Comparison of ENCODE assay signal across 8 cellular contexts in the genomic region with DNA sequence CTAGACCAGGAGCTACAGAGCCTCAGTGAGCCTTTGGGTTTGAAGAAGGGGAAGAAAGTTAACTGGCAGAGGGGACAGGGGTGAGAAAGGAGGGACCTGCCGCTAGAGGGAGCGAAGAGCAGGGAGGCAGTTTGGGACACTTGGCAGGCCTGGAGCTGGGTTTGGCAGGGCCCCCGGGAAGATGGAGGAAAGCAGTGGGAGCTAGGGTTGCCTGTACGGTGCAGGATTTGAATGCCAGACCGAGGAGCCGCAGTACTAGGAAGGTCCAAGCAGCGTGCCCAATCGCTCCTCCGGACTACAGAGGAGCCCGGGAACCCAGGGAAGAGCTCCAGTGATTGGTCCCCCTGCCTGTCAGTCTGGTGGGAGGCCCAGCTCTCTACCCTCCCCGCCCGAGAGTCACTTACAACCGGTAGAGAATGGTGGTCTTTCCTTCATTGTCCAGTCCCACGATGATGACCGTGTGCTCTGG. TPM values are rescaled to one million over a fixed set of nuclear protein-coding genes. Genes with fewer than 3 reads are reported as not detected.
DNase-seq lines count a peak whose midpoint lies in the region; ATAC-seq and TF ChIP-seq lines count a peak whose summit lies in the region.

No MANE protein-coding gene starts in this region.

- H3K9ac ChIP-seq in liver (ENCODE audit: low read depth in 1 of 2, low read length in 2 of 2) = no peak overlapping the region

- H3K4me3 ChIP-seq in dorsolateral prefrontal cortex = peak overlapping the region; percentile 27 to 73 (median 57)
- H3K4me3 ChIP-seq in liver (ENCODE audit: low read depth in 1 of 3, low read length in 3 of 3) = peak overlapping the region in 2 of 3 donors; percentile 13 to 28

- WGBS in liver = under 1% methylated on average over 15 of the region's 15 CpGs

- ATAC-seq in HG02798 (IDR thresholded peaks at IDR 0.05; ENCODE audit: poor library complexity, unreplicated experiment) (peak; percentile 87), HG02970 (IDR thresholded peaks at IDR 0.05; ENCODE audit: low FRiP score, unreplicated experiment) (no peak)

- no peaks in the 10 kb centered on the region for H3K9me3 ChIP-seq in liver (ENCODE audit: control insufficient read depth in 4 of 4, low read length in 3 of 4)

- TF ChIP-seq CTCF in dorsolateral prefrontal cortex (IDR thresholded peaks at IDR 0.05 in 54 of 56, conservative IDR thresholded peaks at IDR 0.05 in 2 of 56; ENCODE audit: low read depth in 1 of 56, partially characterized antibody in 56 of 56) (peak in 55 of 56 donors; percentile 37 to 76 (median 66)), liver (IDR thresholded peaks at IDR 0.05; ENCODE audit: low read depth, low read length, missing input control) (peak; percentile 81)

- peaks cover 5 to 9% (median 6%) of the 10 kb centered on the region in 4 donors for H3K4me1 ChIP-seq in liver (ENCODE audit: control insufficient read depth in 4 of 4, insufficient read depth in 4 of 4, low read length in 3 of 4)

- intact Hi-C loops in dorsolateral prefrontal cortex (cut with DNase I) = no loop called here

- H3K36me3 ChIP-seq in liver (ENCODE audit: control insufficient read depth in 4 of 4, insufficient read depth in 3 of 4, low read depth in 1 of 4, low read length in 3 of 4) = no peaks in the 10 kb centered on the region

- peak; percentile 74 to 81 for TF ChIP-seq RAD21 in liver (IDR thresholded peaks at IDR 0.05)

- peaks cover 0 to 17% (median 0%) of the 10 kb centered on the region in 45 donors for H3K27me3 ChIP-seq in dorsolateral prefrontal cortex
- peaks cover 0 to 3% (median 1%) of the 10 kb centered on the region in 4 donors for H3K27me3 ChIP-seq in liver (ENCODE audit: control insufficient read depth in 4 of 4, insufficient read depth in 4 of 4, low read length in 3 of 4)

- DNase-seq in GF-D8 (lab: John Stamatoyannopoulos, UW) (peak; percentile 45), NCI-H510A treated with DMSO at 0.1 percent for 48 hours (lab: John Stamatoyannopoulos, UW) (peak; percentile 67), dorsolateral prefrontal cortex (peak; percentile 42 to 77 (median 68))
- DNase-seq in activated CD4-positive, alpha-beta T cell treated with anti-CD3 and anti-CD28 coated beads, Interleukin-2, amount 50 U/mL, for 1 hour = peak; percentile 67
- DNase-seq in stimulated activated CD4-positive, alpha-beta T cell treated with anti-CD3 and anti-CD28 coated beads, Interleukin-4, amount 100 ng/mL, for 1 hour = peak; percentile 75

- H3K27ac ChIP-seq in dorsolateral prefrontal cortex (peak overlapping the region in 13 of 59 donors; percentile 1 to 68 (median 28)), liver (ENCODE audit: low read depth in 1 of 2, low read length in 2 of 2) (no peak overlapping the region)

TF ChIP-seq in liver, 16 proteins besides CTCF, POLR2A, EP300 and RAD21:
- TF ChIP-seq SP1 (IDR thresholded peaks at IDR 0.05) (peak; percentile 19), HNF4A (conservative IDR thresholded peaks at IDR 0.05) (no peak), FOXA2 (IDR thresholded peaks at IDR 0.05) (no peak), FOXA1 (IDR thresholded peaks at IDR 0.05) (no peak), YY1 (IDR thresholded peaks at IDR 0.05) (peak; percentile 27)

RNA-seq across cellular contexts. Expression of gene ARL5C, which starts 1.3 kb away (rescaled TPM):
- total RNA-seq in dorsolateral prefrontal cortex (1 to 10 TPM in 37 of 120 experiments, under 1 TPM in 58, not detected in 25; 0.18 to 2.6 (median 0.79) TPM), liver (not detected)
- not detected for polyA plus RNA-seq in liver

RNA-seq across cellular contexts. Expression of gene PLXDC1, which starts 13.3 kb away (rescaled TPM):
- total RNA-seq in dorsolateral prefrontal cortex = 10 to 100 TPM; 16.5 to 57.0 (median 33.4) TPM
- total RNA-seq in liver = under 1 TPM; 0.42 to 0.84 TPM
- polyA plus RNA-seq in liver = under 1 TPM; 0.14 to 0.17 TPM

RNA-seq across cellular contexts. Expression of gene CACNB1, which starts 32.8 kb away (rescaled TPM):
- total RNA-seq in dorsolateral prefrontal cortex (100 to 1,000 TPM in 63 of 120 experiments, 10 to 100 TPM in 57; 43.6 to 155 (median 101) TPM), liver (1 to 10 TPM in 1 of 2 donors, under 1 TPM in 1; 0.05 to 1.3 TPM)
- under 1 TPM; 0.22 to 0.31 TPM for polyA plus RNA-seq in liver

RNA-seq across cellular contexts. Expression of gene RPL19, which starts 35.4 kb away (rescaled TPM):
- total RNA-seq in dorsolateral prefrontal cortex (100 to 1,000 TPM; 415 to 719 (median 536) TPM), liver (100 to 1,000 TPM; 658 to 840 TPM)
- 100 to 1,000 TPM; 475 to 999 TPM for polyA plus RNA-seq in liver

Comparison
In these comparisons a context has a peak if more than half of its experiments do, and no peak if none do; other contexts are left out.
1. RNA of gene PLXDC1, which starts 13.3 kb away (total RNA-seq): 16.5 to 57.0 TPM in dorsolateral prefrontal cortex; 0.42 to 0.84 TPM in liver; every median in the first group is over 4 times any median in the second.
2. RNA of gene CACNB1, which starts 32.8 kb away (total RNA-seq): 43.6 to 155 TPM in dorsolateral prefrontal cortex; 0.05 to 1.3 TPM in liver; every median in the first group is over 10 times any median in the second.
3. Peak in every context shown above with its lines, with median percentiles within 50 percentile points of each other: DNase-seq.